9 cellular contexts compared by ENCODE assay signal in the genomic region with DNA sequence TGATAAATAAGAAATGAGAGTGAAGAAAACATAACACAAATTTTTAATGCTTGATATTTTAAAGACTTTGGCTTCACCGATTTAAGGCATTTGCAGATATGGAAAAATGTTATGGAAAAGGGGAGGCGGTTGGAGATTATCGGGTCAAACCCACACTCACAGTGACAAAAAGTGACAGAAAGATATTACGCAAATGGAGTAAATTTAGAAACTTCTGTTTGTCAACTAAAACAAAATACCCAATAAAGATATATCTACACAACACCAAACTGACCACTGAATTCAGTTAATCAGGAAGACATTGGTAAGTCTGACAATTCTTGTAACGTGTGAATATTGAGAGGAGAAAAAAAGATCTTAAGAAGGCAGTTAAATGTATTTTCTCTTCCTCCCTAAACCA. TPM values are rescaled to one million over a fixed set of nuclear protein-coding genes. Genes with fewer than 3 reads are reported as not detected.
DNase-seq lines count a peak whose midpoint lies in the region; ATAC-seq and TF ChIP-seq lines count a peak whose summit lies in the region.
"Had no signal": no experiment of that assay in that cellular context is flagged by ENCODE, and none has a peak within 500 bp of the region (broad histone marks: within the 10 kb centered on the region; RNA-seq: fewer than 3 reads in every experiment).

No MANE protein-coding gene starts in this region.

- POLR2A ChIA-PET in BJ (lab: Charles Lee) = no interaction called here

- peaks cover 70% of the 10 kb centered on the region for H3K79me2 ChIP-seq in Loucy (ENCODE audit: insufficient read depth, low read length)

- ATAC-seq in central memory CD8-positive, alpha-beta T cell (replicated peaks; ENCODE audit: extremely low read depth, poor library complexity, severe bottlenecking) = no peak
- ATAC-seq in natural killer cell = no peak

- H3K9me2 ChIP-seq in Loucy (replicated peaks; ENCODE audit: low read depth, low read length) = no peaks in the 10 kb centered on the region

- H3K36me3 ChIP-seq in BJ (ENCODE audit: control insufficient read depth, insufficient read depth, low read length) = no peaks in the 10 kb centered on the region
- no peaks in the 10 kb centered on the region for H3K36me3 ChIP-seq in Loucy (ENCODE audit: insufficient read depth, low read length)

- no peaks in the 10 kb centered on the region for H3K9me3 Mint-ChIP-seq in central memory CD8-positive, alpha-beta T cell
- no peaks in the 10 kb centered on the region for H3K9me3 Mint-ChIP-seq in natural killer cell

- no peaks in the 10 kb centered on the region for H3K9me3 ChIP-seq in Loucy (ENCODE audit: insufficient read depth, low read depth, low read length)

- H4K20me1 ChIP-seq in Loucy (ENCODE audit: insufficient read depth, low read length, poor library complexity, severe bottlenecking) = peaks cover 66% of the 10 kb centered on the region

- H3K4me1 Mint-ChIP-seq in central memory CD8-positive, alpha-beta T cell = peaks cover 61% of the 10 kb centered on the region
- peaks cover 67 to 71% of the 10 kb centered on the region in 2 donors for H3K4me1 Mint-ChIP-seq in natural killer cell

- peaks cover 10% of the 10 kb centered on the region; the same call in 1 of the 2 replicates for H3F3A ChIP-seq in Loucy (ENCODE audit: low read depth)

- peak overlapping the region; percentile 79 for H3K4me2 ChIP-seq in Loucy (ENCODE audit: low read depth, low read length, poor library complexity, severe bottlenecking)

- peak overlapping the region; percentile 100 for H3K4me3 ChIP-seq in BJ (ENCODE audit: low read depth, low read length)
- peak overlapping the region; percentile 84 for H3K4me3 ChIP-seq in Loucy (ENCODE audit: low read length, poor library complexity, severe bottlenecking)

- DNase-seq in BJ (ENCODE audit: low read depth) (no peak), natural killer cell (no peak), AG08396 (ENCODE audit: low spot score) (no peak), GM20000 (ENCODE audit: low spot score) (no peak), occipital lobe (lab: John Stamatoyannopoulos, UW) (no peak), NCI-H526 (lab: John Stamatoyannopoulos, UW) (no peak)
- no peak for DNase-seq in central memory CD8-positive, alpha-beta T cell (ENCODE audit: low spot score in 2 of 2)
- DNase-seq: RPMI8226 had no signal

- peak overlapping the region; percentile 87 for H3K9ac ChIP-seq in Loucy (ENCODE audit: low read depth, low read length, poor library complexity, severe bottlenecking)

- peak overlapping the region; percentile 68 for H3K27ac Mint-ChIP-seq in central memory CD8-positive, alpha-beta T cell (ENCODE audit: low read depth)
- H3K27ac Mint-ChIP-seq in natural killer cell = peak overlapping the region; percentile 86 to 100

- H2AFZ ChIP-seq in Loucy (ENCODE audit: low read length) = no peak overlapping the region

- H3K4me1 ChIP-seq in Loucy (ENCODE audit: insufficient read depth, low read length, poor library complexity, severe bottlenecking) = peaks cover 41% of the 10 kb centered on the region

- peaks cover 24% of the 10 kb centered on the region for H3K36me3 Mint-ChIP-seq in central memory CD8-positive, alpha-beta T cell (ENCODE audit: insufficient read depth)
- H3K36me3 Mint-ChIP-seq in natural killer cell = no peaks in the 10 kb centered on the region

- H3K27me3 ChIP-seq in BJ (ENCODE audit: control insufficient read depth, insufficient read depth, low read length) = no peaks in the 10 kb centered on the region
- no peaks in the 10 kb centered on the region for H3K27me3 ChIP-seq in Loucy (ENCODE audit: insufficient read depth, low read length, poor library complexity, severe bottlenecking)

- no peak for TF ChIP-seq CTCF in BJ (IDR thresholded peaks at IDR 0.05; ENCODE audit: insufficient read depth, low read depth, low read length)
- no peak for TF ChIP-seq CTCF in Loucy (conservative IDR thresholded peaks at IDR 0.05; ENCODE audit: low read length)
- no peak for TF ChIP-seq CTCF in natural killer cell (IDR thresholded peaks at IDR 0.05)
- no peak for TF ChIP-seq CTCF in GM20000 (IDR thresholded peaks at IDR 0.05; ENCODE audit: extremely low read depth, missing control alignments)

- CTCF ChIA-PET in BJ (lab: Yijun Ruan, JAX) = no interaction called here

- H3K4me3 Mint-ChIP-seq in central memory CD8-positive, alpha-beta T cell = peak overlapping the region; percentile 88
- H3K4me3 Mint-ChIP-seq in natural killer cell = peak overlapping the region; percentile 86

- H3K27me3 Mint-ChIP-seq in central memory CD8-positive, alpha-beta T cell = no peaks in the 10 kb centered on the region
- H3K27me3 Mint-ChIP-seq in natural killer cell (ENCODE audit: low read depth in 2 of 2) = no peaks in the 10 kb centered on the region

- intact Hi-C loops in natural killer cell (cut with micrococcal nuclease) = no loop called here

RNA-seq across cellular contexts. Expression of gene PPP1R12A, which starts 2.5 kb away (rescaled TPM):
- 52.4 and 71.9 TPM in 2 replicates for polyA plus RNA-seq in BJ (2011; rRNA removed)
- 70.8 and 91.7 TPM in 2 replicates for polyA minus RNA-seq in BJ (2011; rRNA and poly(A)+ RNA removed)
- total RNA-seq in natural killer cell (100 to 1,000 TPM; 145 to 192 (median 185) TPM), occipital lobe (176 TPM)
